Comparison of ENCODE assay signal across 17 cellular contexts in the genomic region with DNA sequence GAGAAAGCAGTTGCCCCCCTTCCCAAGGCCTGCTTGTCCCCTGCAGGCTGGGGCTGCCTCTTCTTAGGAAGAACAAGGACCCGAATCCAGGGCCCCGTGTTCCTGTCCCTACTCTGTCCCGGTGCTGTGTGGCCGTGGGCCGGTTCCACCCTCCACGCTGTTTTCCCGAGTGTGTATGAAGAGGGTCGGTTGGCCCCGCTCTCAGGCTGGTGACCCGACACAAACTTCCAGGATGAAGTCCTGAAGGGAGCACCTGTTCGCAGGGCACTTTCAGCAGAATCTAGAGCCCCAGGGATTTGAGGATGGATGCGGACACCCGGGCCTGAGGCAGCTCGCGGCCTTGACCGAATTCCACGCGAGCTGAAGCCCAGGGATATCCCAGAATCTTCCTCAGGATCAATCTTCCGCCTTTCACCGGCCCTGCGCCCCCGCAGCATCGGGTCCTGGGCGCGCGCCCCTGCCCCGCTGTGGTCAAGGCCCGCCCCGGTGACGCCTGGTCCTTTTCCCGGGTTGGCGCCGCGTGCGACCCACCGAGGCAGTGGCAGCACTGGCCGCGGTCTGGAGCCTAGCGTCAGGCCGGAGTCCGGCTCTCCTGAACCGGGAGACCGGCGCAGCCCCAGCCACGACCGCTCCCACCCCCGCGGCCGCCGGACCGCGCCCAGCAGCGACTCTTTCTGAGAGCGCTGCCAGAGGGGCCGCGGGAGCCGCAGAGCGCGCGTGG. TPM values are rescaled to one million over a fixed set of nuclear protein-coding genes. Genes with fewer than 3 reads are reported as not detected.
A peak's percentile ranks its signal among the peaks of the same experiment; 100 is the strongest.
DNase-seq lines count a peak whose midpoint lies in the region; ATAC-seq, FAIRE-seq and TF ChIP-seq lines count a peak whose summit lies in the region.
"Had no signal": no experiment of that assay in that cellular context is flagged by ENCODE, and none has a peak within 500 bp of the region (broad histone marks: within the 10 kb centered on the region; RNA-seq: fewer than 3 reads in every experiment).

No MANE protein-coding gene starts in this region.

- H3K4me3 Mint-ChIP-seq in stimulated activated memory B cell treated with anti-CD40 and anti-IgM and Interleukin-4, amounts not matched to agents 10 μg/mL and 1 μg/mL and 100 μg/mL, for 72 hours = no peak overlapping the region
- H3K4me3 Mint-ChIP-seq: T-helper 1 cell treated with Interleukin-12 subunit alpha and Interleukin-12 subunit beta and Interleukin-4 antibody, amounts not matched to agents 30 μg/mL and 1 μg/mL, for 36 hours had no signal

- peaks cover 15% of the 10 kb centered on the region for H3K27me3 ChIP-seq in Panc1 (ENCODE audit: control insufficient read depth, insufficient read depth, low read length)
- peaks cover 70% of the 10 kb centered on the region for H3K27me3 ChIP-seq in neuron (ENCODE audit: insufficient read depth, low read length)

- H3K36me3 Mint-ChIP-seq in stimulated activated memory B cell treated with anti-CD40 and anti-IgM and Interleukin-4, amounts not matched to agents 10 μg/mL and 1 μg/mL and 100 μg/mL, for 72 hours = no peaks in the 10 kb centered on the region

- no peaks in the 10 kb centered on the region for H3K4me1 Mint-ChIP-seq in stimulated activated memory B cell treated with anti-CD40 and anti-IgM and Interleukin-4, amounts not matched to agents 10 μg/mL and 1 μg/mL and 100 μg/mL, for 72 hours

- FAIRE-seq in A549 (lab: Jason Lieb, UNC) = no peak
- no peak for FAIRE-seq in urothelium cell line (lab: Jason Lieb, UNC)
- FAIRE-seq: GM19239 had no signal

- DNase-seq in A549 (ENCODE audit: low read depth in 1 of 2, low spot score in 1 of 2) (no peak), Panc1 (ENCODE audit: low read depth, low spot score) (no peak), left cardiac atrium (peak; percentile 28), A172 (ENCODE audit: low spot score) (no peak), urothelium cell line (ENCODE audit: low spot score) (no peak), NK-92 (lab: John Stamatoyannopoulos, UW; ENCODE audit: unreplicated experiment) (no peak)
- DNase-seq: ACHN; activated naive CD4-positive, alpha-beta T cell treated with anti-CD3 and anti-CD28 coated beads, Interleukin-2, amount 50 U/mL, for 16 hours; DMS 273 treated with DMSO at 0.1 percent for 48 hours; NCI-H187 treated with DMSO at 0.1 percent for 48 hours had no signal

- whole genome bisulfite sequencing in A549 (ENCODE audit: missing lambda C conversion rate) = 57% methylated on average over 31 of the region's 60 CpGs

- no peak overlapping the region; a peak in 1 of 6 replicates for H3K27ac ChIP-seq in A549
- H3K27ac ChIP-seq in Panc1 (ENCODE audit: low read length) = no peak overlapping the region
- H3K27ac ChIP-seq: tibial nerve had no signal

- H3K36me3 ChIP-seq in Panc1 (ENCODE audit: control insufficient read depth, insufficient read depth, low read length) = no peaks in the 10 kb centered on the region
- no peaks in the 10 kb centered on the region for H3K36me3 ChIP-seq in neuron (ENCODE audit: insufficient read depth, low read length)
- H3K36me3 ChIP-seq: tibial nerve had no signal

- peaks cover 74% of the 10 kb centered on the region for H3K27me3 Mint-ChIP-seq in stimulated activated memory B cell treated with anti-CD40 and anti-IgM and Interleukin-4, amounts not matched to agents 10 μg/mL and 1 μg/mL and 100 μg/mL, for 72 hours

- CTCF ChIA-PET in A549 (lab: Yijun Ruan, JAX) (interaction anchor here (0.9 to 1.0 kb wide), 2 partner anchors 191 to 193 kb away, joined by 3 read pairs; no protein-coding TSS in a partner anchor), Panc1 (lab: Charles Lee) (no interaction called here)

- H3K4me1 ChIP-seq in A549 (peaks cover 13% of the 10 kb centered on the region; the same call in 2 of the 3 replicates), Panc1 (ENCODE audit: control insufficient read depth, insufficient read depth, low read length) (no peaks in the 10 kb centered on the region), neuron (ENCODE audit: insufficient read depth, low read length) (peaks cover 9% of the 10 kb centered on the region)

- intact Hi-C loops in Panc1 (cut with micrococcal nuclease; ENCODE audit: unreplicated experiment) = no loop called here
- intact Hi-C loops in left cardiac atrium (cut with DNase I) = no loop called here

- in situ Hi-C loops in Panc1 (cut with HindIII; ENCODE audit: low pct_unique_long_range_greater_than_20kb, low sequenced_read_pairs) = no loop called here

- no peak overlapping the region for H3K27ac Mint-ChIP-seq in stimulated activated memory B cell treated with anti-CD40 and anti-IgM and Interleukin-4, amounts not matched to agents 10 μg/mL and 1 μg/mL and 100 μg/mL, for 72 hours
- H3K27ac Mint-ChIP-seq: T-helper 1 cell treated with Interleukin-12 subunit alpha and Interleukin-12 subunit beta and Interleukin-4 antibody, amounts not matched to agents 30 μg/mL and 1 μg/mL, for 36 hours had no signal

- TF ChIP-seq CTCF in A549 (IDR thresholded peaks at IDR 0.05) (no peak), Panc1 (IDR thresholded peaks at IDR 0.05) (no peak)

- H3K9me3 ChIP-seq in A549 (no peaks in the 10 kb centered on the region), Panc1 (ENCODE audit: control insufficient read depth, insufficient read depth, low read depth, low read length) (no peaks in the 10 kb centered on the region), neuron (ENCODE audit: low read length) (no peaks in the 10 kb centered on the region)
- H3K9me3 ChIP-seq: tibial nerve had no signal

- BruUV-seq in Panc1 (replicated peaks; lab: Mats Ljungman, UMichigan) = no TSS peak

- H3K4me3 ChIP-seq in A549 = peak overlapping the region; percentile 46
- H3K4me3 ChIP-seq in Panc1 (ENCODE audit: low read depth in 2 of 2, low read length in 2 of 2) = no peak overlapping the region
- H3K4me3 ChIP-seq in neuron (ENCODE audit: low read length) = peak overlapping the region; percentile 22

- POLR2A ChIA-PET in A549 (lab: Yijun Ruan, JAX) = no interaction called here
- POLR2A ChIA-PET in Panc1 (lab: Charles Lee) = no interaction called here

- no peak for TF ChIP-seq POLR2A in A549 (IDR thresholded peaks at IDR 0.05; ENCODE audit: low read length)

- no peak for TF ChIP-seq RAD21 in A549 (conservative IDR thresholded peaks at IDR 0.05 in 1 of 2, IDR thresholded peaks at IDR 0.05 in 1 of 2)

- TF ChIP-seq EP300 in A549 (IDR thresholded peaks at IDR 0.05) = no peak

- H2AFZ ChIP-seq in neuron (ENCODE audit: low read depth, low read length) = no peak overlapping the region

- no peak for ATAC-seq in A549
- ATAC-seq in Panc1 = 0 out of 2 replicates have a peak, but pooled peaks have one; percentile 33
- ATAC-seq in left cardiac atrium = peak in 1 of 2 donors; percentile 14
- no peak for ATAC-seq in stimulated activated memory B cell treated with anti-CD40 and anti-IgM and Interleukin-4, amounts not matched to agents 10 μg/mL and 1 μg/mL and 100 μg/mL, for 72 hours
- ATAC-seq: sciatic nerve had no signal

- peak overlapping the region; percentile 98 for H3K4me2 ChIP-seq in A549

- no peaks in the 10 kb centered on the region for H3K9me3 Mint-ChIP-seq in stimulated activated memory B cell treated with anti-CD40 and anti-IgM and Interleukin-4, amounts not matched to agents 10 μg/mL and 1 μg/mL and 100 μg/mL, for 72 hours
- H3K9me3 Mint-ChIP-seq: T-helper 1 cell treated with Interleukin-12 subunit alpha and Interleukin-12 subunit beta and Interleukin-4 antibody, amounts not matched to agents 30 μg/mL and 1 μg/mL, for 36 hours had no signal

TF ChIP-seq in A549, 52 proteins besides CTCF, POLR2A, EP300 and RAD21:
- TF ChIP-seq ESRRA (IDR thresholded peaks at IDR 0.05; ENCODE audit: borderline replicate concordance, low read length) (no peak), NPAS2 (CRISPR knock-in tag; IDR thresholded peaks at IDR 0.05; ENCODE audit: borderline replicate concordance) (no peak), RCOR1 (IDR thresholded peaks at IDR 0.05; ENCODE audit: low read depth, low read length) (no peak), CHD2 (IDR thresholded peaks at IDR 0.05; ENCODE audit: low read length, partially characterized antibody) (no peak), HOXB13 (CRISPR knock-in tag; IDR thresholded peaks at IDR 0.05; ENCODE audit: low read depth) (no peak), NR3C1 (IDR thresholded peaks at IDR 0.05) (no peak), FOSL2 (IDR thresholded peaks at IDR 0.05) (no peak), FOSL2 (CRISPR knock-in tag; IDR thresholded peaks at IDR 0.05) (no peak), CBX2 (IDR thresholded peaks at IDR 0.05; ENCODE audit: borderline replicate concordance, low read depth) (no peak), MYC (IDR thresholded peaks at IDR 0.05; ENCODE audit: borderline replicate concordance, low read length) (no peak), ZFP36 (IDR thresholded peaks at IDR 0.05; ENCODE audit: borderline replicate concordance, partially characterized antibody) (no peak), FOSB (CRISPR knock-in tag; IDR thresholded peaks at IDR 0.05) (no peak), POLR2AphosphoS2 (conservative IDR thresholded peaks at IDR 0.05; ENCODE audit: low read length) (no peak), ZC3H11A (IDR thresholded peaks at IDR 0.05) (no peak), RFX5 (IDR thresholded peaks at IDR 0.05) (no peak)
- TF ChIP-seq, protein P1, sequence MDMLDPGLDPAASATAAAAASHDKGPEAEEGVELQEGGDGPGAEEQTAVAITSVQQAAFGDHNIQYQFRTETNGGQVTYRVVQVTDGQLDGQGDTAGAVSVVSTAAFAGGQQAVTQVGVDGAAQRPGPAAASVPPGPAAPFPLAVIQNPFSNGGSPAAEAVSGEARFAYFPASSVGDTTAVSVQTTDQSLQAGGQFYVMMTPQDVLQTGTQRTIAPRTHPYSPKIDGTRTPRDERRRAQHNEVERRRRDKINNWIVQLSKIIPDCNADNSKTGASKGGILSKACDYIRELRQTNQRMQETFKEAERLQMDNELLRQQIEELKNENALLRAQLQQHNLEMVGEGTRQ (IDR thresholded peaks at IDR 0.05) = no peak

RNA-seq across cellular contexts. Expression of a gene that starts 0.5 kb away (rescaled TPM):
- polyA plus RNA-seq in A549 (2011; rRNA removed) (not detected in 2 replicates), A549 (2017; fragmentation: RNase III; extraction: RNeasy Plus Mini Kit Qiagen cat#74134 plus additional on column Dnase treatment) (not detected in 3 replicates)
- polyA plus RNA-seq in A549 (2012; cell fraction: cytosol; rRNA removed) = 0.07 and 0.08 TPM in 2 replicates
- polyA plus RNA-seq in A549 (2012; cell fraction: nucleus; rRNA removed) = 0.06 TPM in 1 of 2 replicates, not detected in the other
- not detected in 2 replicates for polyA minus RNA-seq in A549 (2011; rRNA and poly(A)+ RNA removed)
- total RNA-seq in Panc1 (2021; ENCODE audit: unreplicated experiment) (0.28 TPM), left cardiac atrium (under 1 TPM; 0.29 to 0.42 TPM)
- not detected for polyA plus RNA-seq in Panc1 (2012; ENCODE audit: insufficient read length)
- not detected in 2 replicates for total RNA-seq in A172 (2014; rRNA removed; shearing (Covaris generic))
- total RNA-seq: OCI-LY7 had no signal

Comparison
In these comparisons a context has a peak if more than half of its experiments do, and no peak if none do; other contexts are left out.
1. H3K4me3 ChIP-seq: peak in A549 (single experiment) and neuron (single experiment); none in Panc1 (0 of 2).